7 cellular contexts compared by ENCODE assay signal in the genomic region with DNA sequence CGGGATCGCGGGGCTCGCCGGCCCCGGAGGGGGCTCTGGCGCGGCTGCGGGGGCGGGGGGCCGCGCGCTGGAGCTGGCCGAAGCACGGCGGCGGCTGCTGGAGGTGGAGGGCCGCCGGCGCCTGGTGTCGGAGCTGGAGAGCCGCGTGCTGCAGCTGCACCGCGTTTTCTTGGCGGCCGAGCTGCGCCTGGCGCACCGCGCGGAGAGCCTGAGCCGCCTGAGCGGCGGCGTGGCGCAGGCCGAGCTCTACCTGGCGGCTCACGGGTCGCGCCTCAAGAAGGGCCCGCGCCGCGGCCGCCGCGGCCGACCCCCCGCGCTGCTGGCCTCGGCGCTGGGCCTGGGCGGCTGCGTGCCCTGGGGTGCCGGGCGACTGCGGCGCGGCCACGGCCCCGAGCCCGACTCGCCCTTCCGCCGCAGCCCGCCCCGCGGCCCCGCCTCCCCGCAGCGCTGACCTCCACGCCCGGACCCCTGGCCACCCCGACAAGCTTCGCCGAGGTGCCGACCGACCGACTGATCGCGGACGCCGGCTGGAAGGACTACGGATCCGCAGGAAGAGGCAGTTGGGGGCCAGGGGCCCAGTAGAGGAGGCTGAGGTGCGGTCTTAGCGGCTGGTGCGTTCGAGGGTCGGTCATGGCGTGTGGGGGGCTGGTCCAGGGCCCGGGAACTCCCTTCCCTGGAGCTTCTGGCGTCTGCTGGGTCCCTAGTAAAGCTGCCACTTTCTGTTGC. TPM values are rescaled to one million over a fixed set of nuclear protein-coding genes. Genes with fewer than 3 reads are reported as not detected.
DNase-seq lines count a peak whose midpoint lies in the region; ATAC-seq and TF ChIP-seq lines count a peak whose summit lies in the region.

No MANE protein-coding gene starts in this region.

- H3K4me3 ChIP-seq in LNCaP clone FGC (ENCODE audit: low read depth, low read length), result peak overlapping the region; percentile 59

- H3K9me3 Mint-ChIP-seq in activated naive CD8-positive, alpha-beta T cell treated with anti-CD3 and anti-CD28 coated beads for 36 hours, result no peaks in the 10 kb centered on the region
- H3K9me3 Mint-ChIP-seq in immature natural killer cell, result no peaks in the 10 kb centered on the region
- no peaks in the 10 kb centered on the region for H3K9me3 Mint-ChIP-seq in stimulated activated memory B cell treated with anti-CD40 and anti-IgM and Interleukin-4, amounts not matched to agents 10 μg/mL and 1 μg/mL and 100 μg/mL, for 72 hours

- peaks cover 76% of the 10 kb centered on the region for H3K27me3 Mint-ChIP-seq in activated naive CD8-positive, alpha-beta T cell treated with anti-CD3 and anti-CD28 coated beads for 36 hours
- H3K27me3 Mint-ChIP-seq in immature natural killer cell (ENCODE audit: low read depth in 3 of 3), result peaks cover 17 to 32% (median 21%) of the 10 kb centered on the region in 3 donors
- peaks cover 60% of the 10 kb centered on the region for H3K27me3 Mint-ChIP-seq in stimulated activated memory B cell treated with anti-CD40 and anti-IgM and Interleukin-4, amounts not matched to agents 10 μg/mL and 1 μg/mL and 100 μg/mL, for 72 hours

- DNase-seq in LNCaP clone FGC (ENCODE audit: low read depth) (no peak), immature natural killer cell (no peak), NCI-H128 (lab: John Stamatoyannopoulos, UW; ENCODE audit: unreplicated experiment) (no peak)
- DNase-seq in activated naive CD8-positive, alpha-beta T cell treated with anti-CD3 and anti-CD28 coated beads for 36 hours, result peak; percentile 52

- no peak overlapping the region for H3K27ac Mint-ChIP-seq in activated naive CD8-positive, alpha-beta T cell treated with anti-CD3 and anti-CD28 coated beads for 36 hours
- no peak overlapping the region for H3K27ac Mint-ChIP-seq in immature natural killer cell
- H3K27ac Mint-ChIP-seq in stimulated activated memory B cell treated with anti-CD40 and anti-IgM and Interleukin-4, amounts not matched to agents 10 μg/mL and 1 μg/mL and 100 μg/mL, for 72 hours, result no peak overlapping the region

- TF ChIP-seq CTCF in LNCaP clone FGC (IDR thresholded peaks at IDR 0.05; ENCODE audit: control insufficient read depth, extremely low read depth, insufficient read depth), result no peak

- H3K4me3 Mint-ChIP-seq in activated naive CD8-positive, alpha-beta T cell treated with anti-CD3 and anti-CD28 coated beads for 36 hours, result peak overlapping the region; percentile 73
- peak overlapping the region; percentile 73 to 83 (median 82) for H3K4me3 Mint-ChIP-seq in immature natural killer cell
- H3K4me3 Mint-ChIP-seq in stimulated activated memory B cell treated with anti-CD40 and anti-IgM and Interleukin-4, amounts not matched to agents 10 μg/mL and 1 μg/mL and 100 μg/mL, for 72 hours, result peak overlapping the region; percentile 59

- H3K4me1 Mint-ChIP-seq in activated naive CD8-positive, alpha-beta T cell treated with anti-CD3 and anti-CD28 coated beads for 36 hours, result peaks cover 23% of the 10 kb centered on the region
- H3K4me1 Mint-ChIP-seq in immature natural killer cell, result peaks cover 16 to 17% of the 10 kb centered on the region in 2 donors
- H3K4me1 Mint-ChIP-seq in stimulated activated memory B cell treated with anti-CD40 and anti-IgM and Interleukin-4, amounts not matched to agents 10 μg/mL and 1 μg/mL and 100 μg/mL, for 72 hours, result peaks cover 19% of the 10 kb centered on the region

- H3K36me3 Mint-ChIP-seq in activated naive CD8-positive, alpha-beta T cell treated with anti-CD3 and anti-CD28 coated beads for 36 hours, result no peaks in the 10 kb centered on the region
- no peaks in the 10 kb centered on the region for H3K36me3 Mint-ChIP-seq in immature natural killer cell
- no peaks in the 10 kb centered on the region for H3K36me3 Mint-ChIP-seq in stimulated activated memory B cell treated with anti-CD40 and anti-IgM and Interleukin-4, amounts not matched to agents 10 μg/mL and 1 μg/mL and 100 μg/mL, for 72 hours

- ATAC-seq in GM18867 (IDR thresholded peaks at IDR 0.05; ENCODE audit: unreplicated experiment) (peak; percentile 21), HG02970 (IDR thresholded peaks at IDR 0.05; ENCODE audit: low FRiP score, unreplicated experiment) (no peak)
- ATAC-seq in stimulated activated memory B cell treated with anti-CD40 and anti-IgM and Interleukin-4, amounts not matched to agents 10 μg/mL and 1 μg/mL and 100 μg/mL, for 72 hours, result peak; percentile 56

RNA-seq across cellular contexts. Expression of a gene that starts 0.7 kb away (rescaled TPM):
- total RNA-seq in activated naive CD8-positive, alpha-beta T cell treated with anti-CD3 and anti-CD28 coated beads for 36 hours, result under 1 TPM; 0.40 to 0.64 TPM
- polyA plus RNA-seq in immature natural killer cell, result not detected

RNA-seq across cellular contexts. Expression of a gene that starts 18.5 kb away (rescaled TPM):
- total RNA-seq in activated naive CD8-positive, alpha-beta T cell treated with anti-CD3 and anti-CD28 coated beads for 36 hours, result not detected
- not detected for polyA plus RNA-seq in immature natural killer cell

RNA-seq across cellular contexts. Expression of a gene that starts 33.9 kb away (rescaled TPM):
- total RNA-seq in activated naive CD8-positive, alpha-beta T cell treated with anti-CD3 and anti-CD28 coated beads for 36 hours, result under 1 TPM; 0.47 to 0.60 TPM
- 1 to 10 TPM in 1 of 3 donors, under 1 TPM in 1, not detected in 1; 0.29 to 1.3 TPM for polyA plus RNA-seq in immature natural killer cell
